In the genomic region with DNA sequence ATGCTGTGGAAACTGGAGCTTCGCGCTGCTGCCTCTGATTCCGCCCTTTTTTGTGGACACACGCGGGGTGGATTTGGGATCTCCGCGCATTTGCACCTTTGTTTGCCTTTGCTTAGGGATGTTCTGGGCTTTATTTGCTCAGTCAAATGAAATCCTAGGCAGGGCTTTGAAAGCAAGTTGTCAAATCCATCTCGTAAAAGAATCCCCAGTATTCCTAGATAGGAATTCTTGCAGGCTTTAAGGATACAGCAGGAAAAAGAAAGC, we compare ENCODE assay signal across 8 cellular contexts. TPM values are rescaled to one million over a fixed set of nuclear protein-coding genes. Genes with fewer than 3 reads are reported as not detected.
A peak's percentile ranks its signal among the peaks of the same experiment; 100 is the strongest.
DNase-seq lines count a peak whose midpoint lies in the region; ATAC-seq, FAIRE-seq and TF ChIP-seq lines count a peak whose summit lies in the region.

No MANE protein-coding gene starts in this region.

- H3K79me2 ChIP-seq in astrocyte (ENCODE audit: insufficient read depth, low read length) = peaks cover 54% of the 10 kb centered on the region

- no peak for DNase-seq in activated T-cell treated with anti-CD3 and anti-CD28 coated beads, Interleukin-2, amount 50 U/mL, for 4 hours
- no peak for DNase-seq in activated T-cell treated with anti-CD3 and anti-CD28 coated beads, Interleukin-2, amount 50 U/mL, for 1 hour
- DNase-seq in astrocyte (ENCODE audit: low read depth) = no peak
- no peak for DNase-seq in lower leg skin (ENCODE audit: low spot score in 2 of 2)
- DNase-seq in tibial nerve (ENCODE audit: low spot score in 2 of 2) = no peak
- DNase-seq in GM13976 (ENCODE audit: low spot score) = no peak

- intact Hi-C loops in lower leg skin (cut with DNase I; ENCODE audit: low total_unique reads) = no loop called here

- peaks cover 37% of the 10 kb centered on the region for H3K4me1 Mint-ChIP-seq in activated T-cell treated with anti-CD3 and anti-CD28 coated beads, Interleukin-2, amount 50 U/mL, for 4 hours (ENCODE audit: low read depth)
- H3K4me1 Mint-ChIP-seq in astrocyte (ENCODE audit: low read depth, unreplicated experiment) = peaks cover 10% of the 10 kb centered on the region

- peaks cover 2% of the 10 kb centered on the region for H3K36me3 Mint-ChIP-seq in activated T-cell treated with anti-CD3 and anti-CD28 coated beads, Interleukin-2, amount 50 U/mL, for 4 hours (ENCODE audit: insufficient read depth)
- peaks cover 4% of the 10 kb centered on the region for H3K36me3 Mint-ChIP-seq in astrocyte (ENCODE audit: low read depth, unreplicated experiment)

- H3K9me3 Mint-ChIP-seq in activated T-cell treated with anti-CD3 and anti-CD28 coated beads, Interleukin-2, amount 50 U/mL, for 4 hours = no peaks in the 10 kb centered on the region
- H3K9me3 Mint-ChIP-seq in astrocyte (ENCODE audit: unreplicated experiment) = no peaks in the 10 kb centered on the region

- H3K27me3 ChIP-seq in astrocyte (ENCODE audit: insufficient read depth, low read length) = no peaks in the 10 kb centered on the region
- H3K27me3 ChIP-seq in tibial nerve = no peaks in the 10 kb centered on the region

- no peak for TF ChIP-seq EP300 in tibial nerve (IDR thresholded peaks at IDR 0.05)

- no peaks in the 10 kb centered on the region for H3K9me3 ChIP-seq in astrocyte (ENCODE audit: insufficient read depth, low read depth, low read length)
- H3K9me3 ChIP-seq in tibial nerve = no peaks in the 10 kb centered on the region

- H3K27ac Mint-ChIP-seq in astrocyte (ENCODE audit: unreplicated experiment) = peak overlapping the region; percentile 90

- no peak for TF ChIP-seq CTCF in astrocyte (IDR thresholded peaks at IDR 0.05; ENCODE audit: insufficient read depth, low read depth, low read length)
- no peak for TF ChIP-seq CTCF in lower leg skin (IDR thresholded peaks at IDR 0.05)
- TF ChIP-seq CTCF in tibial nerve (IDR thresholded peaks at IDR 0.05) = no peak
- TF ChIP-seq CTCF in GM13976 (IDR thresholded peaks at IDR 0.05; ENCODE audit: borderline replicate concordance, control extremely low read depth, extremely low read depth, insufficient read depth, missing control alignments) = no peak

- H3K36me3 ChIP-seq in astrocyte (ENCODE audit: insufficient read depth, low read length) (no peaks in the 10 kb centered on the region), tibial nerve (peaks cover 0 to 7% (median 0%) of the 10 kb centered on the region in 3 donors)

- H2AFZ ChIP-seq in astrocyte (ENCODE audit: low read depth, low read length) = peak overlapping the region; percentile 82

- H3K27ac ChIP-seq in astrocyte (ENCODE audit: low read depth, low read length) = peak overlapping the region; percentile 96
- H3K27ac ChIP-seq in tibial nerve = peak overlapping the region; percentile 95 to 99 (median 98)

- WGBS in lower leg skin, 2 donors = 1% methylated on average over 8 of the region's 8 CpGs
- 0% methylated on average over 8 of the region's 8 CpGs for WGBS in tibial nerve, 2 donors

- peak overlapping the region; percentile 94 for H3K9ac ChIP-seq in astrocyte (ENCODE audit: low read length)

- in situ Hi-C loops in GM13976 (cut with MboI; ENCODE audit: low sequenced_read_pairs, unreplicated experiment) = loop anchor here (10.0 kb wide), 1 partner anchor 289 kb away; the partner anchor contains the start of gene CD164

- peaks cover 20% of the 10 kb centered on the region for H4K20me1 ChIP-seq in astrocyte (ENCODE audit: insufficient read depth, low read length)

- ATAC-seq in activated T-cell treated with anti-CD3 and anti-CD28 coated beads, Interleukin-2, amount 50 U/mL, for 4 hours = no peak
- ATAC-seq in GM21737 (IDR thresholded peaks at IDR 0.05; ENCODE audit: unreplicated experiment) (no peak), HG02884 (IDR thresholded peaks at IDR 0.05; ENCODE audit: unreplicated experiment) (no peak)

- H3K4me3 Mint-ChIP-seq in activated T-cell treated with anti-CD3 and anti-CD28 coated beads, Interleukin-2, amount 50 U/mL, for 4 hours = peak overlapping the region; percentile 92
- H3K4me3 Mint-ChIP-seq in astrocyte (ENCODE audit: unreplicated experiment) = peak overlapping the region; percentile 96

- peaks cover 2% of the 10 kb centered on the region for H3K4me1 ChIP-seq in astrocyte (ENCODE audit: insufficient read depth, low read length)
- H3K4me1 ChIP-seq in tibial nerve = peaks cover 0 to 42% (median 15%) of the 10 kb centered on the region in 4 donors

- FAIRE-seq in astrocyte (lab: Jason Lieb, UNC) = no peak

- peak overlapping the region; percentile 84 for H3K4me3 ChIP-seq in astrocyte (ENCODE audit: insufficient read depth, low read depth, low read length)
- peak overlapping the region; percentile 76 for H3K4me3 ChIP-seq in lower leg skin (ENCODE audit: low read depth, poor library complexity, severe bottlenecking)
- peak overlapping the region; percentile 61 to 82 (median 78) for H3K4me3 ChIP-seq in tibial nerve

- TF ChIP-seq POLR2A in lower leg skin (IDR thresholded peaks at IDR 0.05) (no peak), tibial nerve (IDR thresholded peaks at IDR 0.05) (no peak)

- peak overlapping the region; percentile 83 for H3K4me2 ChIP-seq in astrocyte (ENCODE audit: low read length)

- no peaks in the 10 kb centered on the region for H3K27me3 Mint-ChIP-seq in activated T-cell treated with anti-CD3 and anti-CD28 coated beads, Interleukin-2, amount 50 U/mL, for 4 hours (ENCODE audit: low read depth)
- H3K27me3 Mint-ChIP-seq in astrocyte (ENCODE audit: low read depth, unreplicated experiment) = no peaks in the 10 kb centered on the region

RNA-seq across cellular contexts. Expression of gene CEP57L1, which starts 0.4 kb away (rescaled TPM):
- 1 to 10 TPM; 7.5 to 8.2 (median 7.6) TPM for total RNA-seq in activated T-cell treated with anti-CD3 and anti-CD28 coated beads, Interleukin-2, amount 50 U/mL, for 4 hours
- total RNA-seq in astrocyte (17.5 and 18.6 TPM in 2 replicates), lower leg skin (10 to 100 TPM in 1 of 4 donors, 1 to 10 TPM in 3; 3.2 to 10.2 (median 7.3) TPM), tibial nerve (10 to 100 TPM; 17.3 to 28.3 (median 27.3) TPM)

RNA-seq across cellular contexts. Expression of gene SESN1, which starts 1.1 kb away (rescaled TPM):
- 1 to 10 TPM; 3.9 to 7.0 (median 5.2) TPM for total RNA-seq in activated T-cell treated with anti-CD3 and anti-CD28 coated beads, Interleukin-2, amount 50 U/mL, for 4 hours
- total RNA-seq in astrocyte (24.0 and 27.3 TPM in 2 replicates), lower leg skin (100 to 1,000 TPM in 3 of 4 donors, 10 to 100 TPM in 1; 47.9 to 165 (median 110) TPM), tibial nerve (100 to 1,000 TPM in 1 of 4 donors, 10 to 100 TPM in 3; 79.8 to 112 (median 90.8) TPM)
